3 cellular contexts compared by ENCODE assay signal in the genomic region with DNA sequence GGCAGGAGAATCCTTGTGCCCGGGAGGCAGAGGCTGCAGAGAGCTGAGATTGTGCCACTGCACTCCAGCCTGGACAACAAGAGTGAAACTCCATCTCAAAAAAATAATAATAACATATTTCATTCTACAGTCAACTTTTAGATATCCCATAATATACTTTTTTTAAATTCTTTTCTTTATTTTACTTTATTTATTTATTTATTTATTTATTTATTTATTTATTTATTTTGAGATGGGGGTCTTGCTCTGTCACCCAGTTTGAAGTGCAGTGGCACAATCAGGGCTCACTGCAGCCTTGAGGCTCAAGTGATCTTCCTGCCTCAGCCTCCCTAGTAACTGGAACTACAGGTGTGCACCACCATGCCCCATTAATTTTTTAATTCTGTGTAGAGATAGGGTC. TPM values are rescaled to one million over a fixed set of nuclear protein-coding genes. Genes with fewer than 3 reads are reported as not detected.
"Had no signal": no experiment of that assay in that cellular context is flagged by ENCODE, and none has a peak within 500 bp of the region (broad histone marks: within the 10 kb centered on the region; RNA-seq: fewer than 3 reads in every experiment).

No MANE protein-coding gene starts in this region.

RNA-seq across cellular contexts. Expression of a gene that starts 3.9 kb away (rescaled TPM):
- total RNA-seq: HepG2, K562 had no signal
- polyA plus RNA-seq: HepG2, IgD-negative memory B cell, K562 had no signal
